In the genomic region with DNA sequence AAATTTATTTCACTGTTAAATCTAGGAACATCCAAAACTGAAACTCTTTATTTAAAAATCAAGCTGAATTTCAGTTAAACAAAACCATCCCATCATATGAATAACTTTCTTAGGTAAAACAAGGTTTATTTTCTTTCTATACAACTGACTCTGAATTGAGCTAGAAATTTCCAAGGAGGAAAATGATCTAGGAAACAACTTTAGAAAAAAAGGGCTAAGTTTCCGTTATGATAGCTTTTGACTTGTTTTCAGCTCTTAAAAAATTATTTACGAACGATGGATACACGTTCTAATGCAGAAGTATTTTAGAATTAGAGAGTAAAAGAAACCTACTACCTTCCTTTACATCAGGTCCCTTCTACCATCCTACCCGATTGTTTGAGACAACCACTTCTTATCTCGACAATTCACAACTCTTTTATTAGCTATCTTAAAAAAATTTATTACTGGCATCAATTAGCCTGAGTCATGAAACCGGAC, we compare ENCODE assay signal across 7 cellular contexts. TPM values are rescaled to one million over a fixed set of nuclear protein-coding genes. Genes with fewer than 3 reads are reported as not detected.
DNase-seq lines count a peak whose midpoint lies in the region; ATAC-seq lines count a peak whose summit lies in the region.

No MANE protein-coding gene starts in this region.

- no peak overlapping the region for H3K27ac Mint-ChIP-seq in activated T-helper 1 cell treated with anti-CD3 and anti-CD28 coated beads, Interleukin-12 subunit alpha, Interleukin-12 subunit beta, Interleukin-2, Interleukin-4 antibody, amounts not matched to agents 30 ng/mL and 10 ng/mL and 1 ng/mL, durations not matched to agents 14 hours and 24 hours and 36 hours
- no peak overlapping the region for H3K27ac Mint-ChIP-seq in stimulated activated naive B cell treated with anti-CD40 and anti-IgM and Interleukin-4, amounts not matched to agents 10 μg/mL and 1 μg/mL and 100 μg/mL, for 72 hours

- intact Hi-C loops in activated T-helper 1 cell treated with anti-CD3 and anti-CD28 coated beads, Interleukin-12 subunit alpha, Interleukin-12 subunit beta, Interleukin-2, Interleukin-4 antibody, amounts not matched to agents 30 ng/mL and 10 ng/mL and 1 ng/mL, durations not matched to agents 14 hours and 24 hours and 36 hours (cut with micrococcal nuclease), result loop anchor here (1.0 to 5.0 kb wide), 8 partner anchors 46 to 1951 kb away; a partner anchor contains a TSS

- ATAC-seq in stimulated activated naive B cell treated with anti-CD40 and anti-IgM and Interleukin-4, amounts not matched to agents 10 μg/mL and 1 μg/mL and 100 μg/mL, for 72 hours (replicated peaks), result no peak

- H3K27ac ChIP-seq in HUES48 (ENCODE audit: low read depth, low read length), result peak overlapping the region; percentile 99

- H3K27me3 ChIP-seq in HUES48 (ENCODE audit: control insufficient read depth, insufficient read depth, low read length) (peaks cover 4% of the 10 kb centered on the region; the same call in 1 of the 2 replicates), iPS-15b (ENCODE audit: control insufficient read depth, insufficient read depth, low read length) (no peaks in the 10 kb centered on the region)

- peak overlapping the region; percentile 83 for H3K4me3 Mint-ChIP-seq in activated T-helper 1 cell treated with anti-CD3 and anti-CD28 coated beads, Interleukin-12 subunit alpha, Interleukin-12 subunit beta, Interleukin-2, Interleukin-4 antibody, amounts not matched to agents 30 ng/mL and 10 ng/mL and 1 ng/mL, durations not matched to agents 14 hours and 24 hours and 36 hours
- H3K4me3 Mint-ChIP-seq in stimulated activated naive B cell treated with anti-CD40 and anti-IgM and Interleukin-4, amounts not matched to agents 10 μg/mL and 1 μg/mL and 100 μg/mL, for 72 hours, result peak overlapping the region; percentile 82 to 86

- H3K9me3 ChIP-seq in HUES48 (ENCODE audit: control insufficient read depth, insufficient read depth, low read length) (no peaks in the 10 kb centered on the region), iPS-15b (ENCODE audit: control insufficient read depth, insufficient read depth, low read length) (no peaks in the 10 kb centered on the region)

- H3K4me1 ChIP-seq in HUES48 (ENCODE audit: control insufficient read depth, insufficient read depth, low read length), result peaks cover 13% of the 10 kb centered on the region
- peaks cover 2% of the 10 kb centered on the region for H3K4me1 ChIP-seq in iPS-15b (ENCODE audit: control insufficient read depth, insufficient read depth, low read length)

- H3K36me3 Mint-ChIP-seq in activated T-helper 1 cell treated with anti-CD3 and anti-CD28 coated beads, Interleukin-12 subunit alpha, Interleukin-12 subunit beta, Interleukin-2, Interleukin-4 antibody, amounts not matched to agents 30 ng/mL and 10 ng/mL and 1 ng/mL, durations not matched to agents 14 hours and 24 hours and 36 hours (ENCODE audit: low read depth), result peaks cover 2% of the 10 kb centered on the region
- H3K36me3 Mint-ChIP-seq in stimulated activated naive B cell treated with anti-CD40 and anti-IgM and Interleukin-4, amounts not matched to agents 10 μg/mL and 1 μg/mL and 100 μg/mL, for 72 hours, result peaks cover 0 to 6% of the 10 kb centered on the region in 2 donors

- no peaks in the 10 kb centered on the region for H3K9me3 Mint-ChIP-seq in activated T-helper 1 cell treated with anti-CD3 and anti-CD28 coated beads, Interleukin-12 subunit alpha, Interleukin-12 subunit beta, Interleukin-2, Interleukin-4 antibody, amounts not matched to agents 30 ng/mL and 10 ng/mL and 1 ng/mL, durations not matched to agents 14 hours and 24 hours and 36 hours
- H3K9me3 Mint-ChIP-seq in stimulated activated naive B cell treated with anti-CD40 and anti-IgM and Interleukin-4, amounts not matched to agents 10 μg/mL and 1 μg/mL and 100 μg/mL, for 72 hours, result no peaks in the 10 kb centered on the region

- no peak for DNase-seq in activated T-helper 1 cell treated with anti-CD3 and anti-CD28 coated beads, Interleukin-12 subunit alpha, Interleukin-12 subunit beta, Interleukin-2, Interleukin-4 antibody, amounts not matched to agents 30 ng/mL and 10 ng/mL and 1 ng/mL, durations not matched to agents 14 hours and 24 hours and 36 hours (ENCODE audit: low spot score)
- DNase-seq in stimulated activated naive B cell treated with anti-CD40 and anti-IgM and Interleukin-4, amounts not matched to agents 10 μg/mL and 1 μg/mL and 100 μg/mL, for 72 hours, result no peak
- no peak for DNase-seq in HPDE6-E6E7 (ENCODE audit: extremely low spot score)
- no peak for DNase-seq in NCI-H82 (lab: John Stamatoyannopoulos, UW)
- DNase-seq in nucleus accumbens (lab: John Stamatoyannopoulos, UW), result no peak

- H3K9ac ChIP-seq in HUES48 (ENCODE audit: low read depth, low read length) (peak overlapping the region; percentile 77), iPS-15b (ENCODE audit: low read depth, low read length) (peak overlapping the region; percentile 81)

- H3K27me3 Mint-ChIP-seq in activated T-helper 1 cell treated with anti-CD3 and anti-CD28 coated beads, Interleukin-12 subunit alpha, Interleukin-12 subunit beta, Interleukin-2, Interleukin-4 antibody, amounts not matched to agents 30 ng/mL and 10 ng/mL and 1 ng/mL, durations not matched to agents 14 hours and 24 hours and 36 hours (ENCODE audit: insufficient read depth), result peaks cover 44% of the 10 kb centered on the region
- peaks cover 13 to 19% of the 10 kb centered on the region in 2 donors for H3K27me3 Mint-ChIP-seq in stimulated activated naive B cell treated with anti-CD40 and anti-IgM and Interleukin-4, amounts not matched to agents 10 μg/mL and 1 μg/mL and 100 μg/mL, for 72 hours

- peaks cover 20% of the 10 kb centered on the region for H3K4me1 Mint-ChIP-seq in activated T-helper 1 cell treated with anti-CD3 and anti-CD28 coated beads, Interleukin-12 subunit alpha, Interleukin-12 subunit beta, Interleukin-2, Interleukin-4 antibody, amounts not matched to agents 30 ng/mL and 10 ng/mL and 1 ng/mL, durations not matched to agents 14 hours and 24 hours and 36 hours (ENCODE audit: low read depth)
- H3K4me1 Mint-ChIP-seq in stimulated activated naive B cell treated with anti-CD40 and anti-IgM and Interleukin-4, amounts not matched to agents 10 μg/mL and 1 μg/mL and 100 μg/mL, for 72 hours, result peaks cover 7 to 20% of the 10 kb centered on the region in 2 donors

- H3K4me3 ChIP-seq in HUES48 (ENCODE audit: low read depth, low read length) (peak overlapping the region; percentile 94), iPS-15b (ENCODE audit: low read depth, low read length) (peak overlapping the region; percentile 95)

- H3K36me3 ChIP-seq in HUES48 (ENCODE audit: control insufficient read depth, insufficient read depth, low read length) (no peaks in the 10 kb centered on the region), iPS-15b (ENCODE audit: control insufficient read depth, insufficient read depth, low read length) (no peaks in the 10 kb centered on the region)

RNA-seq across cellular contexts. Expression of a gene that starts 1.8 kb away (rescaled TPM):
- total RNA-seq in activated T-helper 1 cell treated with anti-CD3 and anti-CD28 coated beads, Interleukin-12 subunit alpha, Interleukin-12 subunit beta, Interleukin-2, Interleukin-4 antibody, amounts not matched to agents 30 ng/mL and 10 ng/mL and 1 ng/mL, durations not matched to agents 14 hours and 24 hours and 36 hours, result 38.7 and 39.8 TPM in 2 replicates
